Comparison of ENCODE assay signal across 10 cellular contexts in genomic region chr14:91144425-91145145, GRCh38. TPM values are rescaled to one million over a fixed set of nuclear protein-coding genes. Genes with fewer than 3 reads are reported as not detected.
DNase-seq lines count a peak whose midpoint lies in the region; ATAC-seq and TF ChIP-seq lines count a peak whose summit lies in the region.
"Had no signal": no experiment of that assay in that cellular context is flagged by ENCODE, and none has a peak within 500 bp of the region (broad histone marks: within the 10 kb centered on the region; RNA-seq: fewer than 3 reads in every experiment).

No MANE protein-coding gene starts in this region.

- H3K4me1 Mint-ChIP-seq in activated T-helper 17 cell treated with anti-CD3 and anti-CD28 coated beads, Interleukin-2, amount 50 U/mL, for 72 hours: peaks cover 22% of the 10 kb centered on the region

- POLR2A ChIA-PET in HEK293T (lab: Yijun Ruan, JAX): no interaction called here

- CTCF ChIA-PET in HEK293T (lab: Yijun Ruan, JAX): no interaction called here

- DNase-seq in GM04503 (ENCODE audit: low read depth): peak; percentile 59
- peak; percentile 78 for DNase-seq in fibroblast of the aortic adventitia (ENCODE audit: low read depth)
- peak; percentile 80 for DNase-seq in pulmonary artery endothelial cell (ENCODE audit: low read depth, low spot score)
- no peak for DNase-seq in HEK293T (ENCODE audit: extremely low spot score)
- DNase-seq in cerebellum (ENCODE audit: low spot score): no peak
- no peak for DNase-seq in NCI-H1694 treated with DMSO at 0.1 percent for 48 hours (lab: John Stamatoyannopoulos, UW)
- DNase-seq: GDM1, WERI-Rb-1 had no signal

- H3K27ac Mint-ChIP-seq in activated T-helper 17 cell treated with anti-CD3 and anti-CD28 coated beads, Interleukin-2, amount 50 U/mL, for 72 hours: peak overlapping the region; percentile 42

- H3K4me3 ChIP-seq in fibroblast of the aortic adventitia (ENCODE audit: low read depth, low read length): no peak overlapping the region

- no peaks in the 10 kb centered on the region for H3K9me3 Mint-ChIP-seq in activated T-helper 17 cell treated with anti-CD3 and anti-CD28 coated beads, Interleukin-2, amount 50 U/mL, for 72 hours

- no peak for ATAC-seq in activated T-helper 17 cell treated with anti-CD3 and anti-CD28 coated beads, Interleukin-2, amount 50 U/mL, for 72 hours (replicated peaks)
- ATAC-seq in HG03175 (IDR thresholded peaks at IDR 0.05; ENCODE audit: unreplicated experiment): no peak

- H3K4me3 Mint-ChIP-seq in activated T-helper 17 cell treated with anti-CD3 and anti-CD28 coated beads, Interleukin-2, amount 50 U/mL, for 72 hours: no peak overlapping the region

- no peaks in the 10 kb centered on the region for H3K27me3 Mint-ChIP-seq in activated T-helper 17 cell treated with anti-CD3 and anti-CD28 coated beads, Interleukin-2, amount 50 U/mL, for 72 hours

- H3K36me3 Mint-ChIP-seq in activated T-helper 17 cell treated with anti-CD3 and anti-CD28 coated beads, Interleukin-2, amount 50 U/mL, for 72 hours (ENCODE audit: low read depth): peaks cover 53% of the 10 kb centered on the region

- TF ChIP-seq CTCF in fibroblast of the aortic adventitia (IDR thresholded peaks at IDR 0.05; ENCODE audit: insufficient read depth, low read length): no peak

TF ChIP-seq in HEK293T, 16 proteins besides CTCF, POLR2A, EP300 and RAD21:
- TF ChIP-seq ZNF384 (IDR thresholded peaks at IDR 0.05) (no peak), FOXM1 (IDR thresholded peaks at IDR 0.05; ENCODE audit: borderline replicate concordance) (no peak), LEF1 (IDR thresholded peaks at IDR 0.05; ENCODE audit: borderline replicate concordance) (no peak), FOXK2 (IDR thresholded peaks at IDR 0.05) (no peak), CTBP1 (IDR thresholded peaks at IDR 0.05; ENCODE audit: borderline replicate concordance) (no peak), PKNOX1 (IDR thresholded peaks at IDR 0.05) (no peak), L3MBTL2 (conservative IDR thresholded peaks at IDR 0.05) (no peak), TARDBP (IDR thresholded peaks at IDR 0.05) (no peak), HDGF (IDR thresholded peaks at IDR 0.05; ENCODE audit: borderline replicate concordance) (no peak), SP1 (IDR thresholded peaks at IDR 0.05) (no peak), SUZ12 (IDR thresholded peaks at IDR 0.05) (no peak), NFRKB (IDR thresholded peaks at IDR 0.05) (no peak)

RNA-seq across cellular contexts. Expression of gene DGLUCY, which starts 30.7 kb away (rescaled TPM):
- total RNA-seq in activated T-helper 17 cell treated with anti-CD3 and anti-CD28 coated beads, Interleukin-2, amount 50 U/mL, for 72 hours: 10 to 100 TPM; 73.8 to 88.7 TPM
- total RNA-seq in fibroblast of the aortic adventitia (ENCODE audit: low replicate concordance): 32.0 and 42.6 TPM in 2 replicates
- total RNA-seq in pulmonary artery endothelial cell: 51.4 and 54.4 TPM in 2 replicates
- 31.6 TPM for total RNA-seq in cerebellum

Comparison
In these comparisons a context has a peak if more than half of its experiments do, and no peak if none do; other contexts are left out.
1. DNase-seq: peak in GM04503 (single experiment), fibroblast of the aortic adventitia (single experiment) and pulmonary artery endothelial cell (single experiment); none in HEK293T (single experiment), cerebellum (single experiment) and NCI-H1694 treated with DMSO at 0.1 percent for 48 hours (single experiment).